Comparison of ENCODE assay signal across 1 cellular context in the genomic region with DNA sequence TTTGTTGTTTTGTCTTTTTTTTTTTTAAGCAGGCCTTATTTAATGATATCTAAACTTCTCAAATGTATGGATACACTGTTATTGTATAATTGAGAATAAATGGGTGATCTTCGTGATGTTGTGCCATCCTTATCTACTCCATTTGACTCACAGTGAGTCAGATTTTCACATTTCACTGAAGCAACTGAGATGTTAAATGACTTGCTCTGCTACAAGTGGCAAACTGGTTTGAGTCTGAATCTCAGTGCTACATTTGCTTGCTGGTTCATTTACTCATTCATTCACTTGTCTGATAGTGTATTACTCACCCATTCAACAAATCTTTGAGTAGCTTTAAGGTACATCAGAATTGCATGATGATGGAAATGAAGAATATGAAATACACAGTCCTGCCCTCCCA.
TF ChIP-seq lines count a peak whose summit lies in the region.

No MANE protein-coding gene starts in this region.

TF ChIP-seq in GM23338, 12 proteins besides CTCF, POLR2A, EP300 and RAD21 (continued from another document):
- TF ChIP-seq ETS1 (IDR thresholded peaks at IDR 0.05), result no peak
- TF ChIP-seq STAT1 (IDR thresholded peaks at IDR 0.05; ENCODE audit: unreplicated experiment), result no peak
- no peak for TF ChIP-seq ZNF114 (CRISPR knock-in tag; IDR thresholded peaks at IDR 0.05)
- no peak for TF ChIP-seq JUNB (IDR thresholded peaks at IDR 0.05; ENCODE audit: unreplicated experiment)
- TF ChIP-seq POLR2AphosphoS5 (IDR thresholded peaks at IDR 0.05; ENCODE audit: low read depth), result no peak
- TF ChIP-seq REST (IDR thresholded peaks at IDR 0.05; ENCODE audit: unreplicated experiment), result no peak
- TF ChIP-seq CREB1 (CRISPR knock-in tag; IDR thresholded peaks at IDR 0.05; ENCODE audit: low read depth), result no peak
- TF ChIP-seq EZH2phosphoT487 (IDR thresholded peaks at IDR 0.05; ENCODE audit: unreplicated experiment), result no peak
- TF ChIP-seq ZNF331 (CRISPR knock-in tag; IDR thresholded peaks at IDR 0.05; ENCODE audit: low read depth), result no peak
- no peak for TF ChIP-seq ZNF462 (CRISPR knock-in tag; IDR thresholded peaks at IDR 0.05)
- TF ChIP-seq NANOG (IDR thresholded peaks at IDR 0.05; ENCODE audit: borderline replicate concordance), result no peak
